36 cellular contexts compared by ENCODE assay signal in genomic region chr13:81031996-81032395, GRCh38.
"Had no signal": no experiment of that assay in that cellular context is flagged by ENCODE, and none has a peak within 500 bp of the region (broad histone marks: within the 10 kb centered on the region; RNA-seq: fewer than 3 reads in every experiment).

No MANE protein-coding gene starts in this region.

- H3K9me3 ChIP-seq: adrenal gland, body of pancreas, breast epithelium had no signal

- H3K36me3 Mint-ChIP-seq: activated CD4-positive, alpha-beta memory T cell treated with anti-CD3 and anti-CD28 coated beads for 36 hours; activated naive CD4-positive, alpha-beta T cell treated with anti-CD3 and anti-CD28 coated beads, Interleukin-2, amount 50 U/mL, for 72 hours; activated naive CD8-positive, alpha-beta T cell treated with anti-CD3 and anti-CD28 coated beads for 36 hours had no signal

- H3K9me3 Mint-ChIP-seq: activated CD4-positive, alpha-beta T cell treated with anti-CD3 and anti-CD28 coated beads, Interleukin-2, amount 10 ng/mL, durations not matched to agents 24 days and 14 days; activated CD8-positive, alpha-beta T cell treated with anti-CD3 and anti-CD28 coated beads for 36 hours had no signal

- H3K4me1 Mint-ChIP-seq: activated B cell treated with CpG ODN at 0.5 μM for 24 hours; activated CD4-positive, alpha-beta T cell treated with anti-CD3 and anti-CD28 coated beads, Interleukin-2, amount 10 ng/mL, durations not matched to agents 24 days and 14 days; activated naive CD8-positive, alpha-beta T cell treated with anti-CD3 and anti-CD28 coated beads for 36 hours; activated T-helper 17 cell treated with anti-CD3 and anti-CD28 coated beads, Interleukin-2, amount 50 U/mL, for 72 hours; central memory CD8-positive, alpha-beta T cell; T-helper 17 cell had no signal

- H3K27me3 ChIP-seq: adrenal gland, body of pancreas, brain microvascular endothelial cell, breast epithelium, cardiac muscle cell had no signal

- H3K36me3 ChIP-seq: adrenal gland, brain microvascular endothelial cell, breast epithelium, cardiac muscle cell had no signal

- H3K4me1 ChIP-seq: adrenal gland, body of pancreas, breast epithelium had no signal

- H3K4me3 Mint-ChIP-seq: activated B cell treated with CpG ODN at 0.5 μM for 24 hours; activated CD4-positive, alpha-beta memory T cell treated with anti-CD3 and anti-CD28 coated beads for 36 hours; activated CD4-positive, alpha-beta T cell treated with anti-CD3 and anti-CD28 coated beads, Interleukin-2, amount 10 ng/mL, durations not matched to agents 24 days and 14 days; activated CD8-positive, alpha-beta T cell treated with anti-CD3 and anti-CD28 coated beads for 36 hours; activated naive CD4-positive, alpha-beta T cell treated with anti-CD3 and anti-CD28 coated beads for 36 hours; activated naive CD8-positive, alpha-beta T cell treated with anti-CD3 and anti-CD28 coated beads for 36 hours; activated T-cell treated with anti-CD3 and anti-CD28 coated beads, Interleukin-2, amount 50 U/mL, for 4 hours; activated T-cell treated with anti-CD3 and anti-CD28 coated beads, Interleukin-2, amount 50 U/mL, for 72 hours; activated T-helper 1 cell treated with anti-CD3 and anti-CD28 coated beads, Interleukin-12 subunit alpha, Interleukin-12 subunit beta, Interleukin-2, Interleukin-4 antibody, amounts not matched to agents 30 ng/mL and 10 ng/mL and 1 ng/mL, durations not matched to agents 14 hours and 24 hours and 36 hours; activated T-helper 17 cell treated with anti-CD3 and anti-CD28 coated beads, Interleukin-2, amount 50 U/mL, for 72 hours; central memory CD8-positive, alpha-beta T cell; T-helper 17 cell had no signal

- H3K4me3 ChIP-seq: adrenal gland, body of pancreas, breast epithelium, cardiac muscle cell had no signal

- H3K27me3 Mint-ChIP-seq: activated B cell treated with CpG ODN at 0.5 μM for 24 hours; activated CD4-positive, alpha-beta memory T cell treated with anti-CD3 and anti-CD28 coated beads for 36 hours; activated CD4-positive, alpha-beta T cell treated with anti-CD3 and anti-CD28 coated beads, Interleukin-2, amount 10 ng/mL, durations not matched to agents 24 days and 14 days; activated CD8-positive, alpha-beta T cell treated with anti-CD3 and anti-CD28 coated beads for 36 hours; activated naive CD8-positive, alpha-beta T cell treated with anti-CD3 and anti-CD28 coated beads for 36 hours; activated T-helper 17 cell treated with anti-CD3 and anti-CD28 coated beads, Interleukin-2, amount 50 U/mL, for 72 hours; central memory CD8-positive, alpha-beta T cell; T-helper 17 cell had no signal

- ATAC-seq: activated CD8-positive, alpha-beta T cell treated with anti-CD3 and anti-CD28 coated beads for 36 hours; activated naive CD4-positive, alpha-beta T cell treated with anti-CD3 and anti-CD28 coated beads, Interleukin-2, amount 50 U/mL, for 72 hours; activated T-cell treated with anti-CD3 and anti-CD28 coated beads, Interleukin-2, amount 50 U/mL, for 4 hours; activated T-cell treated with anti-CD3 and anti-CD28 coated beads, Interleukin-2, amount 50 U/mL, for 72 hours; activated T-helper 17 cell treated with anti-CD3 and anti-CD28 coated beads, Interleukin-2, amount 50 U/mL, for 72 hours; body of pancreas; T-helper 17 cell had no signal

- H3K27ac Mint-ChIP-seq: activated B cell treated with CpG ODN at 0.5 μM for 24 hours; activated CD4-positive, alpha-beta memory T cell treated with anti-CD3 and anti-CD28 coated beads for 36 hours; activated CD4-positive, alpha-beta T cell treated with anti-CD3 and anti-CD28 coated beads, Interleukin-2, amount 10 ng/mL, durations not matched to agents 24 days and 14 days; activated CD8-positive, alpha-beta T cell treated with anti-CD3 and anti-CD28 coated beads for 36 hours; activated naive CD4-positive, alpha-beta T cell treated with anti-CD3 and anti-CD28 coated beads for 36 hours; activated naive CD4-positive, alpha-beta T cell treated with anti-CD3 and anti-CD28 coated beads, Interleukin-2, amount 50 U/mL, for 72 hours; activated naive CD8-positive, alpha-beta T cell treated with anti-CD3 and anti-CD28 coated beads for 36 hours; activated T-cell treated with anti-CD3 and anti-CD28 coated beads, Interleukin-2, amount 50 U/mL, for 72 hours; activated T-helper 1 cell treated with anti-CD3 and anti-CD28 coated beads, Interleukin-12 subunit alpha, Interleukin-12 subunit beta, Interleukin-2, Interleukin-4 antibody, amounts not matched to agents 30 ng/mL and 10 ng/mL and 1 ng/mL, durations not matched to agents 14 hours and 24 hours and 36 hours; activated T-helper 17 cell treated with anti-CD3 and anti-CD28 coated beads, Interleukin-2, amount 50 U/mL, for 72 hours; T-helper 17 cell had no signal

- H3K27ac ChIP-seq: adrenal gland, body of pancreas, brain microvascular endothelial cell, breast epithelium, cardiac muscle cell, VCaP had no signal

- DNase-seq: activated B cell treated with CpG ODN at 0.5 μM for 24 hours; activated CD4-positive, alpha-beta memory T cell treated with anti-CD3 and anti-CD28 coated beads for 36 hours; activated CD4-positive, alpha-beta T cell treated with anti-CD3 and anti-CD28 coated beads for 4 hours; activated CD4-positive, alpha-beta T cell treated with anti-CD3 and anti-CD28 coated beads, Interleukin-2, amount 10 ng/mL, durations not matched to agents 24 days and 14 days; activated CD4-positive, alpha-beta T cell treated with anti-CD3 and anti-CD28 coated beads, Interleukin-2, amount 50 U/mL, for 1 hour; activated CD4-positive, alpha-beta T cell treated with anti-CD3 and anti-CD28 coated beads, Interleukin-2, amount 50 U/mL, for 4 hours; activated CD4-positive, CD25-positive, alpha-beta regulatory T cell treated with anti-CD3 and anti-CD28 coated beads, Interleukin-2, amount 50 U/mL, for 72 hours; activated CD8-positive, alpha-beta memory T cell treated with anti-CD3 and anti-CD28 coated beads, Interleukin-2, amount 50 U/mL, for 4 hours; activated CD8-positive, alpha-beta T cell treated with anti-CD3 and anti-CD28 coated beads for 36 hours; activated effector memory CD4-positive, alpha-beta T cell treated with anti-CD3 and anti-CD28 coated beads, Interleukin-2, amount 50 U/mL, for 16 hours; activated gamma-delta T cell treated with Interleukin-2 at 50 U/mL for 16 hours; activated naive CD4-positive, alpha-beta T cell; activated naive CD4-positive, alpha-beta T cell treated with anti-CD3 and anti-CD28 coated beads for 36 hours; activated naive CD4-positive, alpha-beta T cell treated with anti-CD3 and anti-CD28 coated beads, Interleukin-2, amount 50 U/mL, for 16 hours; activated naive CD8-positive, alpha-beta T cell treated with anti-CD3 and anti-CD28 coated beads for 36 hours; activated T-cell treated with anti-CD3 and anti-CD28 coated beads for 4 hours; activated T-cell treated with anti-CD3 and anti-CD28 coated beads, Interleukin-2, amount 50 U/mL, for 1 hour; activated T-cell treated with anti-CD3 and anti-CD28 coated beads, Interleukin-2, amount 50 U/mL, for 4 hours; activated T-cell treated with anti-CD3 and anti-CD28 coated beads, Interleukin-2, amount 50 U/mL, for 72 hours; adrenal gland; amniotic stem cell; aorta; body of pancreas; brain microvascular endothelial cell; caudate nucleus; cerebellar nuclear complex; T-helper 17 cell; T-helper 9 cell had no signal

- FAIRE-seq: astrocyte had no signal
